8 cellular contexts compared by ENCODE assay signal in the genomic region with DNA sequence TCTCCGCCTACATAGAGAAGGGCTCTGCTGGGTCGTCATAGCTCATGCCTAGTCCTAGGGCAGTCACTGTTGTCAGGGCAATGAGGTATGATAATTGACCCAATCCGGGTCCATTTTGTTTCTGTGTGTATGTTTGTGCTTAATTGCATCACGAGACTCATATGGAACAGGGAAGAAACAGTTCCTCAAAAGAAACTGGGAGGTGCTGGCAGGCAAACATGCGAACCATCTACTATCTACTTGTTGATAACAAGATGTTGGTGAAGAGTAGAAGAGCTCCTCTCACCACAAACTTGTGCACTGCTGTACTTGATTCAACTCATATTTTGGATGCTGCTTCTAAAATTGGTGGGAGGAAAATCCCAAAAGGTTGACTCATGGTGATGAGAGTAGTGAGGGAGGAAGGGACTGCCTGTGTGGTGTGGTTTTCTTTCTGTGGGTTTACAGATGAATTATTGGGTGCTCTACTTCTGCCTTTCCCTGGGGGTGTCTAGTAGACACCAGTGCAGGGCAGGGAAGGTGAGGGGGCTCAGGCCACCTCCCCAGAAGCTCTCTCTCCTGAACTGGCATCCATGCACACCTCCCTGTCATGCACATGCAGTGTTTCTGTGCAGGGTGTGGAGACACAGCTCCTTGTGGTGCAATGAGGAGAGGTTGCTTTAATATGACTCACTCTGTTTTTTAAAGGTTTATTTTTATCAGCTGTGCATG. TPM values are rescaled to one million over a fixed set of nuclear protein-coding genes. Genes with fewer than 3 reads are reported as not detected.
A peak's percentile ranks its signal among the peaks of the same experiment; 100 is the strongest.
DNase-seq lines count a peak whose midpoint lies in the region; ATAC-seq, FAIRE-seq and TF ChIP-seq lines count a peak whose summit lies in the region.

No MANE protein-coding gene starts in this region.

- ATAC-seq in GM19025 (IDR thresholded peaks at IDR 0.05; ENCODE audit: low read depth, unreplicated experiment): peak; percentile 57
- ATAC-seq in HG03108 (IDR thresholded peaks at IDR 0.05; ENCODE audit: unreplicated experiment): no peak

- H3K4me3 ChIP-seq in AG09309 (ENCODE audit: control insufficient read depth, low read depth, low read length): peak overlapping the region; percentile 12

- no peak for FAIRE-seq in frontal cortex (lab: Jason Lieb, UNC)

- no peak for TF ChIP-seq CTCF in AG09309 (IDR thresholded peaks at IDR 0.05; ENCODE audit: control insufficient read depth, insufficient read depth, low read depth, low read length, missing control alignments)

- in situ Hi-C loops in KBM-7 (cut with MboI; ENCODE audit: low pct_unique_long_range_greater_than_20kb, low sequenced_read_pairs): no loop called here

- DNase-seq in AG09309 (ENCODE audit: low read depth) (peak; percentile 45), KBM-7 (peak; percentile 53), dedifferentiated amniotic fluid mesenchymal stem cell (ENCODE audit: extremely low spot score) (peak; percentile 59), frontal cortex (ENCODE audit: low spot score in 2 of 2) (no peak), HUDEP-2 (lab: John Stamatoyannopoulos, UW; ENCODE audit: unreplicated experiment in 76 of 76) (no peak), NCI-H2081 treated with DMSO at 0.1 percent for 48 hours (lab: John Stamatoyannopoulos, UW) (no peak)

RNA-seq across cellular contexts. Expression of a gene that starts 29.4 kb away (rescaled TPM):
- 2.4 TPM for total RNA-seq in frontal cortex

RNA-seq across cellular contexts. Expression of a gene that starts 59.9 kb away (rescaled TPM):
- total RNA-seq in frontal cortex: 85.6 TPM

Comparison
In these comparisons a context has a peak if more than half of its experiments do, and no peak if none do; other contexts are left out.
1. DNase-seq: peak in AG09309 (single experiment), KBM-7 (single experiment) and dedifferentiated amniotic fluid mesenchymal stem cell (single experiment); none in frontal cortex (0 of 2), HUDEP-2 (0 of 76) and NCI-H2081 treated with DMSO at 0.1 percent for 48 hours (single experiment).